1 cellular context compared by ENCODE assay signal in the genomic region with DNA sequence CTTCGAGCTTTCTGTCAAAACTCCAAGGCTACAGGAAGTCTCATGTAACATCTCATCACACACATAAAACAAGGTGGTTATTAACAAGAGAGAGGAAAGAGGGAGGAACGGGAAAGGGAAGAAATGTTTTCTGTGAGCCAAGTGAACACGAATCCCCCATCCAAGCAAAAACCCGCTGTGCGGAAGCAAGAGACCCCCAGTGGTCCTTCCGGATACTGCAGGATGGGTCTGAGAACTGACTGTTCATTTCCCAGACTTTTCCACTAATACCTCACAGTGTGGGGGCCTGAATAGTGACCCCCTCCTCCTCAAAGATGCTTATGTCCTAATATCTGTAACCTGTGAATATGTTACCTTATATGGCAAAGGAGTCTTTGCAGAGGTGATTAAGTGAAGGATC.
TF ChIP-seq lines count a peak whose summit lies in the region.

No MANE protein-coding gene starts in this region.

TF ChIP-seq in K562, 482 proteins besides CTCF, POLR2A, EP300 and RAD21 (continued from another document):
- TF ChIP-seq NFRKB (IDR thresholded peaks at IDR 0.05; ENCODE audit: low read depth) (no peak), ILF3 (IDR thresholded peaks at IDR 0.05; ENCODE audit: borderline replicate concordance) (no peak)
